ENCODE assay signal across 9 cellular contexts in genomic region chr10:93445097-93445960, GRCh38. TPM values are rescaled to one million over a fixed set of nuclear protein-coding genes. Genes with fewer than 3 reads are reported as not detected.
DNase-seq lines count a peak whose midpoint lies in the region; ATAC-seq and TF ChIP-seq lines count a peak whose summit lies in the region.
"Had no signal": no experiment of that assay in that cellular context is flagged by ENCODE, and none has a peak within 500 bp of the region (broad histone marks: within the 10 kb centered on the region; RNA-seq: fewer than 3 reads in every experiment).

No MANE protein-coding gene starts in this region.

- no peaks in the 10 kb centered on the region for H3K27me3 ChIP-seq in esophagus muscularis mucosa
- no peaks in the 10 kb centered on the region for H3K27me3 ChIP-seq in mucosa of rectum (ENCODE audit: control insufficient read depth in 2 of 2, insufficient read depth in 2 of 2, low read length in 2 of 2)
- H3K27me3 ChIP-seq: BLaER1 had no signal

- H3K4me1 ChIP-seq in esophagus muscularis mucosa: peaks cover 27 to 66% (median 65%) of the 10 kb centered on the region in 4 donors
- peaks cover 14 to 33% of the 10 kb centered on the region in 2 donors for H3K4me1 ChIP-seq in mucosa of rectum (ENCODE audit: control insufficient read depth in 2 of 2, insufficient read depth in 2 of 2, low read length in 2 of 2)
- H3K4me1 ChIP-seq: BLaER1 had no signal

- H3K27ac ChIP-seq in RWPE1: peak overlapping the region; percentile 93
- peak overlapping the region; percentile 99 to 100 (median 99) for H3K27ac ChIP-seq in esophagus muscularis mucosa (replicated peaks in 1 of 4)
- H3K27ac ChIP-seq in mucosa of rectum (ENCODE audit: low read depth in 2 of 2, low read length in 2 of 2): peak overlapping the region; percentile 73 to 77
- H3K27ac ChIP-seq: BLaER1 had no signal

- H3K36me3 ChIP-seq in esophagus muscularis mucosa: peaks cover 0 to 25% (median 13%) of the 10 kb centered on the region in 4 donors
- H3K36me3 ChIP-seq in mucosa of rectum (ENCODE audit: control insufficient read depth in 2 of 2, insufficient read depth in 2 of 2, low read length in 2 of 2): peaks cover 5% of the 10 kb centered on the region in 2 donors
- H3K36me3 ChIP-seq: BLaER1 had no signal

- no peak for TF ChIP-seq EP300 in esophagus muscularis mucosa (IDR thresholded peaks at IDR 0.05)

- no peak for ATAC-seq in GM18519 (IDR thresholded peaks at IDR 0.05; ENCODE audit: low FRiP score, unreplicated experiment)
- ATAC-seq in HG03432 (IDR thresholded peaks at IDR 0.05; ENCODE audit: unreplicated experiment): no peak

- CTCF ChIA-PET in RWPE1 (lab: Yijun Ruan, JAX): interaction anchor here (0.7 to 2.3 kb wide), 6 partner anchors 16 to 94 kb away, joined by 3 to 13 read pairs (median 5); partner anchors contain the start of gene MYOF

- intact Hi-C loops in esophagus muscularis mucosa (cut with DNase I): no loop called here

- POLR2A ChIA-PET in RWPE1 (lab: Yijun Ruan, JAX; ENCODE audit: low non-redundant PET): interaction anchor here (0.6 to 1.3 kb wide), 2 partner anchors 8 to 37 kb away, joined by 3 to 5 read pairs; partner anchors contain the start of gene MYOF

- H3K9me3 ChIP-seq in esophagus muscularis mucosa: no peaks in the 10 kb centered on the region
- H3K9me3 ChIP-seq in mucosa of rectum (ENCODE audit: control insufficient read depth in 2 of 2, low read length in 2 of 2): no peaks in the 10 kb centered on the region
- H3K9me3 ChIP-seq: BLaER1 had no signal

- TF ChIP-seq POLR2A in esophagus muscularis mucosa (IDR thresholded peaks at IDR 0.05; ENCODE audit: low read depth): peak; percentile 37

- H3K9ac ChIP-seq in mucosa of rectum (ENCODE audit: low read depth in 1 of 2, low read length in 2 of 2): peak overlapping the region; percentile 16 to 20
- H3K9ac ChIP-seq: BLaER1 had no signal

- DNase-seq in A172 (ENCODE audit: low spot score) (peak; percentile 98), HuH-7.5 (ENCODE audit: low spot score) (peak; percentile 73), RWPE1 (ENCODE audit: low spot score) (peak; percentile 97), esophagus muscularis mucosa (ENCODE audit: extremely low spot score) (peak; percentile 98), AML-193 (lab: John Stamatoyannopoulos, UW) (no peak)

- peak overlapping the region in 1 of 4 donors; percentile 9 for H3K4me3 ChIP-seq in esophagus muscularis mucosa
- peak overlapping the region in 1 of 2 donors; percentile 28 for H3K4me3 ChIP-seq in mucosa of rectum (ENCODE audit: low read length in 2 of 2)
- H3K4me3 ChIP-seq: BLaER1 had no signal

- WGBS in esophagus muscularis mucosa: 10% methylated on average over 3 of the region's 8 CpGs

- TF ChIP-seq CTCF in RWPE1 (conservative IDR thresholded peaks at IDR 0.05; ENCODE audit: low read depth) (no peak), esophagus muscularis mucosa (IDR thresholded peaks at IDR 0.05) (no peak)

RNA-seq across cellular contexts. Expression of gene MYOF, which starts 36.8 kb away (rescaled TPM):
- 285 and 317 TPM in 2 replicates for total RNA-seq in A172 (2014; rRNA removed; shearing (Covaris generic))
- total RNA-seq in esophagus muscularis mucosa: 100 to 1,000 TPM in 2 of 4 donors, 10 to 100 TPM in 2; 71.2 to 120 (median 97.3) TPM

RNA-seq across cellular contexts. Expression of gene CEP55, which starts 51.1 kb away (rescaled TPM):
- total RNA-seq in A172 (2014; rRNA removed; shearing (Covaris generic)): 193 and 250 TPM in 2 replicates
- total RNA-seq in esophagus muscularis mucosa: under 1 TPM in 3 of 4 donors, not detected in 1; 0.19 to 0.80 (median 0.50) TPM

Comparison
In these comparisons a context has a peak if more than half of its experiments do, and no peak if none do; other contexts are left out.
1. DNase-seq: peak in A172 (single experiment), HuH-7.5 (single experiment), RWPE1 (single experiment) and esophagus muscularis mucosa (single experiment); none in AML-193 (0 of 2).
2. RNA of gene CEP55, which starts 51.1 kb away (total RNA-seq): 193 to 250 TPM in A172; 0.19 to 0.80 TPM in esophagus muscularis mucosa; every median in the first group is over 100 times any median in the second.
3. Peak in every context shown above with its lines, with median percentiles within 50 percentile points of each other: H3K27ac ChIP-seq.